ENCODE assay signal across 9 cellular contexts in the genomic region with DNA sequence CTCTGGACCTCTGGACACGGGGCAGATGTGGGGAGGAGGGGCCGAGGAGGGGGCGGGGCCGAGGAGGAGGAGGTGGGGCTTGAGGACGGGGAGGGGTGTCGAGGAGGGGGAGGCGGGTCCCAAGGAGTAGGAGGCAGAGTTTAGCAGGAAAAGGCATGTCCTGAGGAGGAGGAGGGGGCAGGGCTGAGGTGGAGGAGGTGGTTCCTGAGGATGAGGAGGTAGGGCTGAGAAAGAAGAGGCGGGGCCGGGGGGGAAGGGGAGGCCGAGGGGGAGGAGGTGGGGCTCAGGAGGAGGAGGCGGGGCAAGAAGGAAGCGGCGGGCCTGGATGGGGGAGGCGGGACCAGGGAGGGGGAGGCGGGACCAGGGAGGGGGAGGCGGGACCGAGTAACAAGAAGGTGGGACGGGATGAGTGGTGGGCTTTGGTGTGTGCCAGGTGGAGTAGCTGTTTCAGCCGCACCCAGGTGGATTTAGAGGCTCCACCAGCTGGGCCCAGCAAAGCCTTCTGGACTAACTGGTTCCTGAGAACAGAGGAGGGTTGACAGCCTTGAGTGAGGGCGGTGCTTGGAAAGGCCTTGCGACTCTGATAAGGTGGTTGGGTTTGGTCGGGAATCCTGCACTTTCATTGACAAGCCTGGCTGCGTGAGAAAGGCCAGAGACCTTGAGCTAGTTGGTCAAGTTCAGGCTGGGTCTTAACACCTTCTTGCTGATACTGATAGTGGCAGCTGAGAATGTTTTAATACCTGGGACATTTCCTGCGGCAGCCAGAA. TPM values are rescaled to one million over a fixed set of nuclear protein-coding genes. Genes with fewer than 3 reads are reported as not detected.
DNase-seq lines count a peak whose midpoint lies in the region; ATAC-seq, FAIRE-seq and TF ChIP-seq lines count a peak whose summit lies in the region.
"Had no signal": no experiment of that assay in that cellular context is flagged by ENCODE, and none has a peak within 500 bp of the region (broad histone marks: within the 10 kb centered on the region; RNA-seq: fewer than 3 reads in every experiment).

No MANE protein-coding gene starts in this region.

- peak; percentile 20 to 64 (median 32) for DNase-seq in stimulated activated naive CD4-positive, alpha-beta T cell (lab: John Stamatoyannopoulos, UW)
- no peak for DNase-seq in stimulated activated naive CD4-positive, alpha-beta T cell treated with Interleukin-2 at 50 U/mL for 16 hours (lab: John Stamatoyannopoulos, UW)
- DNase-seq in activated CD8-positive, alpha-beta memory T cell treated with anti-CD3 and anti-CD28 coated beads, Interleukin-2, amount 10 ng/mL, durations not matched to agents 7 days and 5 days, result peak; percentile 68
- peak; percentile 79 for DNase-seq in Right ventricle myocardium superior
- peak; percentile 74 for DNase-seq in renal cortical epithelial cell (ENCODE audit: low read depth)
- DNase-seq in GM12891 (ENCODE audit: insufficient read length, low spot score), result no peak
- DNase-seq in DMS114 treated with DMSO at 0.1 percent for 48 hours (lab: John Stamatoyannopoulos, UW; ENCODE audit: unreplicated experiment), result no peak

- CTCF ChIA-PET in activated CD8-positive, alpha-beta memory T cell treated with anti-CD3 and anti-CD28 coated beads, Interleukin-2, amount 10 ng/mL, durations not matched to agents 7 days and 5 days (lab: Charles Lee), result interaction anchor here (0.9 to 2.3 kb wide), 5 partner anchors 18 to 37 kb away, joined by 3 to 10 read pairs (median 3); a partner anchor contains a TSS

- intact Hi-C loops in Right ventricle myocardium superior (cut with DNase I), result no loop called here

- no peaks in the 10 kb centered on the region for H3K27me3 Mint-ChIP-seq in activated CD8-positive, alpha-beta memory T cell treated with anti-CD3 and anti-CD28 coated beads, Interleukin-2, amount 10 ng/mL, durations not matched to agents 7 days and 5 days

- H3K4me3 Mint-ChIP-seq in activated CD8-positive, alpha-beta memory T cell treated with anti-CD3 and anti-CD28 coated beads, Interleukin-2, amount 10 ng/mL, durations not matched to agents 7 days and 5 days, result no peak overlapping the region

- no peak for TF ChIP-seq POLR2A in GM12891 (IDR thresholded peaks at IDR 0.05; ENCODE audit: low read depth, low read length)

- H3K27ac Mint-ChIP-seq in activated CD8-positive, alpha-beta memory T cell treated with anti-CD3 and anti-CD28 coated beads, Interleukin-2, amount 10 ng/mL, durations not matched to agents 7 days and 5 days, result no peak overlapping the region

- peaks cover 1% of the 10 kb centered on the region for H3K36me3 Mint-ChIP-seq in activated CD8-positive, alpha-beta memory T cell treated with anti-CD3 and anti-CD28 coated beads, Interleukin-2, amount 10 ng/mL, durations not matched to agents 7 days and 5 days

- no peak for FAIRE-seq in GM12891 (lab: Jason Lieb, UNC)
- FAIRE-seq: G401.6 had no signal

- ATAC-seq in activated CD8-positive, alpha-beta memory T cell treated with anti-CD3 and anti-CD28 coated beads, Interleukin-2, amount 10 ng/mL, durations not matched to agents 7 days and 5 days, result peak; percentile 66
- ATAC-seq in Right ventricle myocardium superior (ENCODE audit: poor library complexity) (peak; percentile 71), HG02678 (IDR thresholded peaks at IDR 0.05; ENCODE audit: unreplicated experiment) (no peak)

- peaks cover 12% of the 10 kb centered on the region for H3K4me1 Mint-ChIP-seq in activated CD8-positive, alpha-beta memory T cell treated with anti-CD3 and anti-CD28 coated beads, Interleukin-2, amount 10 ng/mL, durations not matched to agents 7 days and 5 days

- no peaks in the 10 kb centered on the region for H3K9me3 Mint-ChIP-seq in activated CD8-positive, alpha-beta memory T cell treated with anti-CD3 and anti-CD28 coated beads, Interleukin-2, amount 10 ng/mL, durations not matched to agents 7 days and 5 days (ENCODE audit: low read depth)

TF ChIP-seq in GM12891, 5 proteins besides CTCF, POLR2A, EP300 and RAD21:
- TF ChIP-seq SPI1 (IDR thresholded peaks at IDR 0.05; ENCODE audit: low read depth, low read length) (no peak), TAF1 (IDR thresholded peaks at IDR 0.05; ENCODE audit: low read depth, low read length) (no peak), POLR2AphosphoS5 (IDR thresholded peaks at IDR 0.05; ENCODE audit: low read depth, low read length) (no peak), PAX5 (IDR thresholded peaks at IDR 0.05; ENCODE audit: insufficient read depth, low read length, severe bottlenecking) (no peak), POU2F2 (IDR thresholded peaks at IDR 0.05; ENCODE audit: low read depth, low read length) (no peak)
TF ChIP-seq in GM12891: peak in this region for 0.

RNA-seq across cellular contexts. Expression of a gene that starts 7.7 kb away (rescaled TPM):
- 100 to 1,000 TPM; 142 to 176 TPM for total RNA-seq in activated CD8-positive, alpha-beta memory T cell treated with anti-CD3 and anti-CD28 coated beads, Interleukin-2, amount 10 ng/mL, durations not matched to agents 7 days and 5 days
- total RNA-seq in Right ventricle myocardium superior (73.8 TPM), renal cortical epithelial cell (33.4 and 35.6 TPM in 2 replicates)
- polyA plus RNA-seq in GM12891 (2012; ENCODE audit: low read depth, missing spikeins), result 50.2 TPM

RNA-seq across cellular contexts. Expression of a gene that starts 18.9 kb away (rescaled TPM):
- total RNA-seq in activated CD8-positive, alpha-beta memory T cell treated with anti-CD3 and anti-CD28 coated beads, Interleukin-2, amount 10 ng/mL, durations not matched to agents 7 days and 5 days, result 100 to 1,000 TPM in 1 of 2 experiments, 10 to 100 TPM in 1; 86.0 to 103 TPM
- total RNA-seq in Right ventricle myocardium superior (43.0 TPM), renal cortical epithelial cell (55.3 and 58.9 TPM in 2 replicates)
- 26.5 TPM for polyA plus RNA-seq in GM12891 (2012; ENCODE audit: low read depth, missing spikeins)

RNA-seq across cellular contexts. Expression of a gene that starts 34.8 kb away (rescaled TPM):
- total RNA-seq in activated CD8-positive, alpha-beta memory T cell treated with anti-CD3 and anti-CD28 coated beads, Interleukin-2, amount 10 ng/mL, durations not matched to agents 7 days and 5 days, result 100 to 1,000 TPM; 113 to 129 TPM
- total RNA-seq in Right ventricle myocardium superior (533 TPM), renal cortical epithelial cell (108 and 413 TPM in 2 replicates)
- 194 TPM for polyA plus RNA-seq in GM12891 (2012; ENCODE audit: low read depth, missing spikeins)

RNA-seq across cellular contexts. Expression of a gene that starts 41.2 kb away (rescaled TPM):
- total RNA-seq in activated CD8-positive, alpha-beta memory T cell treated with anti-CD3 and anti-CD28 coated beads, Interleukin-2, amount 10 ng/mL, durations not matched to agents 7 days and 5 days, result 10 to 100 TPM; 26.2 to 30.8 TPM
- total RNA-seq in Right ventricle myocardium superior (48.9 TPM), renal cortical epithelial cell (180 and 401 TPM in 2 replicates)
- polyA plus RNA-seq in GM12891 (2012; ENCODE audit: low read depth, missing spikeins), result 10.4 TPM

RNA-seq across cellular contexts. Expression of a gene that starts 45.8 kb away (rescaled TPM):
- not detected for total RNA-seq in activated CD8-positive, alpha-beta memory T cell treated with anti-CD3 and anti-CD28 coated beads, Interleukin-2, amount 10 ng/mL, durations not matched to agents 7 days and 5 days
- not detected for total RNA-seq in Right ventricle myocardium superior
- not detected in 2 replicates for total RNA-seq in renal cortical epithelial cell
- polyA plus RNA-seq in GM12891 (2012; ENCODE audit: low read depth, missing spikeins), result 60.4 TPM

Comparison
In these comparisons a context has a peak if more than half of its experiments do, and no peak if none do; other contexts are left out.
1. DNase-seq: peak in stimulated activated naive CD4-positive, alpha-beta T cell (6 of 6), activated CD8-positive, alpha-beta memory T cell treated with anti-CD3 and anti-CD28 coated beads, Interleukin-2, amount 10 ng/mL, durations not matched to agents 7 days and 5 days (single experiment), Right ventricle myocardium superior (single experiment) and renal cortical epithelial cell (single experiment); none in stimulated activated naive CD4-positive, alpha-beta T cell treated with Interleukin-2 at 50 U/mL for 16 hours (single experiment), GM12891 (single experiment) and DMS114 treated with DMSO at 0.1 percent for 48 hours (single experiment).